ENCODE assay signal across 8 cellular contexts in the genomic region with DNA sequence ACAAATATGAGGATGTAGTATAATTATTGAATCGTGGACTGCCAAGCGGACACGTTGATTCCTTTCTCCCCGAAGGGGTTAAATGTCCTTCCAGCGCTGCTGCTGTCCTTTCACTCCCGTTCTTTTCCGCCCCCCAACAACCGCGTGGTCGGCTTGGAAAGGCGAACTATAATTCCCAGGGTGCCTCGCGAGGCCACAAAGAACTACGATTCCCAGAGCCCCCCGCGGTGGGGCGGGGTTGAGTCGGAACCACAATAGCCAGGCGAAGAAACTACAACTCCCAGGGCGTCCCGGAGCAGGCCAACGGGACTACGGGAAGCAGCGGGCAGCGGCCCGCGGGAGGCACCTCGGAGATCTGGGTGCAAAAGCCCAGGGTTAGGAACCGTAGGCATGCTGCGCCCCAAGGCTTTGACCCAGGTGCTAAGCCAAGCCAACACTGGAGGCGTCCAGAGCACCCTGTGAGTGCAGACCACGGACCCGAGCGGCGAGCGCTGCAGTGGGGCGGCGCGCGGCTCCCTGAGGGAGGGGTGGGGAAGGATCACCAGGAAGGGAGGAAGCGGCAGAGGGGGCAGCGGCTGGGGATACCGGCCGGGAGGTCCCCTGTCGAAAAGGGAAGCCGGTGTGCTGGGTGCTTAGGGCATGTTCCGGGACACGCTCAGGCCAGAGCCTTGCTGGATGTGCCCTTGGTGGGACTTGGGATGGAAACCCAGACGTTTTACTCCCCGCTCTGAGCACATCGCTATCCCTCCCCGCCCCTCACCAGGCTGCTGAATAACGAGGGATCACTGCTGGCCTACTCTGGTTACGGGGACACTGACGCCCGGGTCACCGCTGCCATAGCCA.
A peak's percentile ranks its signal among the peaks of the same experiment; 100 is the strongest.
DNase-seq lines count a peak whose midpoint lies in the region; ATAC-seq lines count a peak whose summit lies in the region.

Gene LAMTOR2, plus strand, starts transcription at position 283 of the 843 bp plus-strand sequence. Its CDS starts 108 bp downstream, at position 391.

- DNase-seq in AG08395 (ENCODE audit: low spot score): peak; percentile 96
- peak; percentile 100 for DNase-seq in NCI-H345 treated with DMSO at 0.1 percent for 48 hours (lab: John Stamatoyannopoulos, UW; ENCODE audit: unreplicated experiment)
- peak; percentile 90 to 97 (median 94) for DNase-seq in activated CD4-positive, CD25-positive, alpha-beta regulatory T cell (lab: John Stamatoyannopoulos, UW)
- DNase-seq in central memory CD4-positive, alpha-beta T cell: peak; percentile 91
- peak; percentile 97 for DNase-seq in iris pigment epithelial cell (ENCODE audit: low read depth)
- DNase-seq in stimulated activated CD4-positive, alpha-beta T cell treated with anti-CD3 and anti-CD28 coated beads, Interleukin-12 subunit alpha, Interleukin-12 subunit beta, amount 100 ng/mL, for 4 hours: peak; percentile 95

- peak; percentile 71 for ATAC-seq in GM19023 (IDR thresholded peaks at IDR 0.05; ENCODE audit: unreplicated experiment)
- ATAC-seq in HG03280 (IDR thresholded peaks at IDR 0.05; ENCODE audit: unreplicated experiment): peak; percentile 71

Comparison
In these comparisons a context has a peak if more than half of its experiments do, and no peak if none do; other contexts are left out.
1. Peak in every context shown above with its lines: DNase-seq and ATAC-seq.